Comparison of ENCODE assay signal across 20 cellular contexts in the genomic region with DNA sequence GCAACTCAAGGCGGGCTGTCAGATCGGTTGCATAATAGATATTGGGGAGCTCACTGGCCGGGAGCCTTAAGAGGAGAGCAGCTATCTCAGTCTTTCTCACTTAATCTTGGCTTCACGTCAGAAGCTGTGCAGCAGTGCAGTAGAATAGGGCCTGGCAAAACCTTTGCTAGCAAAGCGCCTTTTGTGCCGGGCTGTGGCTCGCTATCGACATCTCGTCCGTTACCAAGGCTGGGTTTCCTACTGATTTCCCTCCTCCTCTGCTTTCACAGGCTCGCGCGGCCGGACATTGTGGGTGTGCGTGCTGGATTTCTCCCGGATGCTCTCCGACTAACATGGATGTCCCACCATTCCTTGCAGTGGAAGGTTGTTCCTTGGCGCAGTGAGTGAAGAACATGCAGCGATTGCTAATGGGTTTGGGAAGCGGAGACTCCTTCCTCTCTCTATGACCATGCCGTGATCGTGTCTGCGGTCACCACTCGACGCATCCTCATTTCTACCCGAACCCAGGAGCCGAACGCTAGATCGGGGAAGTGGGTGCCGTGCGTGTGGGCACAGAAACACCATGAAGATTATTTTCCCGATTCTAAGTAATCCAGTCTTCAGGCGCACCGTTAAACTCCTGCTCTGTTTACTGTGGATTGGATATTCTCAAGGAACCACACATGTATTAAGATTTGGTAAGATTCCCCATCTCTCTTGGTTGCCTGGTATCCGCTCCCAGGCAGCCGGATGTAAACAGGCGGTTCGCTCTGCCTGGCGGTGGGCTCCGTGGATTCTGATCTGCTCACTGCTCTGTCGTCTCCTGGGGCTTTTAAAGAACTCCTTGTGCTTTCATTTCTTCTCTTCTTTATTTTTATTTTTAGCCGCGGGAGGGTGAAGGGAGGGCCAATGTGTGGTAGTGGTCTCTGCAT. TPM values are rescaled to one million over a fixed set of nuclear protein-coding genes. Genes with fewer than 3 reads are reported as not detected.
A peak's percentile ranks its signal among the peaks of the same experiment; 100 is the strongest.
DNase-seq lines count a peak whose midpoint lies in the region; TF ChIP-seq lines count a peak whose summit lies in the region.
"Had no signal": no experiment of that assay in that cellular context is flagged by ENCODE, and none has a peak within 500 bp of the region (broad histone marks: within the 10 kb centered on the region; RNA-seq: fewer than 3 reads in every experiment).

No MANE protein-coding gene starts in this region.

- peaks cover 21% of the 10 kb centered on the region for H3K4me1 ChIP-seq in mesenchymal stem cell (ENCODE audit: control insufficient read depth, insufficient read depth, low read depth, low read length)
- H3K4me1 ChIP-seq: upper lobe of right lung had no signal

- no peak overlapping the region for H2BK15ac ChIP-seq in mesenchymal stem cell (ENCODE audit: low read depth, poor library complexity, severe bottlenecking)

- H3K79me1 ChIP-seq in mesenchymal stem cell (replicated peaks; ENCODE audit: low read length, poor library complexity, severe bottlenecking) = no peaks in the 10 kb centered on the region

- H3K36me3 ChIP-seq in mesenchymal stem cell (ENCODE audit: control insufficient read depth in 1 of 2, insufficient read depth in 2 of 2, low read depth in 1 of 2, low read length in 2 of 2) = no peaks in the 10 kb centered on the region
- H3K36me3 ChIP-seq: upper lobe of right lung had no signal

- no peak for DNase-seq in T-helper 2 cell treated with Interferon-gamma antibody and Interleukin-4, amounts not matched to agents 5 μg/mL and 100 μg/mL, for 36 hours (ENCODE audit: low spot score)
- DNase-seq in T-helper 2 cell = no peak
- no peak for DNase-seq in choroid plexus epithelial cell (ENCODE audit: low read depth)
- DNase-seq in mesenchymal stem cell = no peak
- peak; percentile 59 for DNase-seq in superior temporal gyrus (ENCODE audit: extremely low spot score)
- DNase-seq in activated T-cell treated with anti-CD3 and anti-CD28 coated beads for 4 hours = no peak
- DNase-seq in NCI-H526 (lab: John Stamatoyannopoulos, UW) = no peak
- DNase-seq in activated CD4-positive, alpha-beta T cell treated with anti-CD3 and anti-CD28 coated beads, Interleukin-2, amount 10 ng/mL, durations not matched to agents 7 days and 5 days = no peak
- DNase-seq: 8988T; activated CD4-positive, alpha-beta T cell treated with anti-CD3 and anti-CD28 coated beads for 48 hours; activated T-cell treated with anti-CD3 and anti-CD28 coated beads, Interleukin-2, amount 50 U/mL, for 1 hour; CD4-positive, alpha-beta memory T cell; effector memory CD4-positive, alpha-beta T cell; EL; foreskin melanocyte; left cardiac atrium; NCI-H2171; NK-92 treated with Interleukin-12 subunit alpha and Interleukin-12 subunit beta, amount 100 ng/mL, for 24 hours; stimulated activated CD4-positive, alpha-beta T cell treated with anti-CD3 and anti-CD28 coated beads, Interleukin-4, amount 100 ng/mL, for 24 hours; upper lobe of right lung had no signal

- no peak overlapping the region for H2BK120ac ChIP-seq in mesenchymal stem cell (ENCODE audit: low read depth, low read length)

- no peaks in the 10 kb centered on the region for H3K36me3 Mint-ChIP-seq in T-helper 2 cell treated with Interferon-gamma antibody and Interleukin-4, amounts not matched to agents 5 μg/mL and 100 μg/mL, for 36 hours (ENCODE audit: low read depth)
- peaks cover 3% of the 10 kb centered on the region for H3K36me3 Mint-ChIP-seq in activated CD4-positive, alpha-beta T cell treated with anti-CD3 and anti-CD28 coated beads, Interleukin-2, amount 10 ng/mL, durations not matched to agents 7 days and 5 days (ENCODE audit: low read depth)
- H3K36me3 Mint-ChIP-seq: CD4-positive, alpha-beta memory T cell had no signal

- H3K4me3 Mint-ChIP-seq in T-helper 2 cell treated with Interferon-gamma antibody and Interleukin-4, amounts not matched to agents 5 μg/mL and 100 μg/mL, for 36 hours = no peak overlapping the region
- no peak overlapping the region for H3K4me3 Mint-ChIP-seq in activated CD4-positive, alpha-beta T cell treated with anti-CD3 and anti-CD28 coated beads, Interleukin-2, amount 10 ng/mL, durations not matched to agents 7 days and 5 days

- no peak overlapping the region for H3K4ac ChIP-seq in mesenchymal stem cell (ENCODE audit: low read depth in 1 of 2, low read length in 2 of 2)

- H3K27me3 ChIP-seq in mesenchymal stem cell (ENCODE audit: control insufficient read depth in 1 of 2, insufficient read depth in 1 of 2, low read length in 2 of 2) = peaks cover 57 to 76% of the 10 kb centered on the region in 2 experiments

- peaks cover 65% of the 10 kb centered on the region for H3K27me3 Mint-ChIP-seq in T-helper 2 cell treated with Interferon-gamma antibody and Interleukin-4, amounts not matched to agents 5 μg/mL and 100 μg/mL, for 36 hours (ENCODE audit: low read depth)
- peaks cover 64% of the 10 kb centered on the region for H3K27me3 Mint-ChIP-seq in activated CD4-positive, alpha-beta T cell treated with anti-CD3 and anti-CD28 coated beads, Interleukin-2, amount 10 ng/mL, durations not matched to agents 7 days and 5 days

- CTCF ChIA-PET in activated CD4-positive, alpha-beta T cell treated with anti-CD3 and anti-CD28 coated beads, Interleukin-2, amount 10 ng/mL, durations not matched to agents 7 days and 5 days (lab: Charles Lee) = no interaction called here

- H3K4me2 ChIP-seq in mesenchymal stem cell (ENCODE audit: low read length, poor library complexity, severe bottlenecking) = peak overlapping the region; percentile 37

- no peak overlapping the region for H2BK5ac ChIP-seq in mesenchymal stem cell (ENCODE audit: low read depth, low read length, poor library complexity, severe bottlenecking)

- WGBS in mesenchymal stem cell = 8% methylated on average over 41 of the region's 43 CpGs

- H2BK12ac ChIP-seq in mesenchymal stem cell (ENCODE audit: low read length in 2 of 2) = no peak overlapping the region

- POLR2A ChIA-PET in activated CD4-positive, alpha-beta T cell treated with anti-CD3 and anti-CD28 coated beads, Interleukin-2, amount 10 ng/mL, durations not matched to agents 7 days and 5 days (lab: Charles Lee) = no interaction called here

- H3K9me3 ChIP-seq in mesenchymal stem cell (ENCODE audit: control insufficient read depth, low read length) = peaks cover 3% of the 10 kb centered on the region
- H3K9me3 ChIP-seq: upper lobe of right lung had no signal

- no peak overlapping the region for H4K8ac ChIP-seq in mesenchymal stem cell (ENCODE audit: low read length)

- no peak overlapping the region for H3K18ac ChIP-seq in mesenchymal stem cell (ENCODE audit: low read depth in 1 of 2, low read length in 2 of 2)

- no peak overlapping the region for H3K9ac ChIP-seq in mesenchymal stem cell (ENCODE audit: low read length)

- H3K27ac Mint-ChIP-seq in T-helper 2 cell treated with Interferon-gamma antibody and Interleukin-4, amounts not matched to agents 5 μg/mL and 100 μg/mL, for 36 hours = peak overlapping the region; percentile 31
- H3K27ac Mint-ChIP-seq in activated CD4-positive, alpha-beta T cell treated with anti-CD3 and anti-CD28 coated beads, Interleukin-2, amount 10 ng/mL, durations not matched to agents 7 days and 5 days = no peak overlapping the region
- H3K27ac Mint-ChIP-seq: CD4-positive, alpha-beta memory T cell had no signal

- no peak overlapping the region for H3K23ac ChIP-seq in mesenchymal stem cell (ENCODE audit: low read length in 2 of 2)

- no peak overlapping the region for H3K27ac ChIP-seq in mesenchymal stem cell (ENCODE audit: low read length, poor library complexity, severe bottlenecking)
- H3K27ac ChIP-seq: upper lobe of right lung had no signal

- H3K9me3 Mint-ChIP-seq in T-helper 2 cell treated with Interferon-gamma antibody and Interleukin-4, amounts not matched to agents 5 μg/mL and 100 μg/mL, for 36 hours = peaks cover 4% of the 10 kb centered on the region
- H3K9me3 Mint-ChIP-seq in activated CD4-positive, alpha-beta T cell treated with anti-CD3 and anti-CD28 coated beads, Interleukin-2, amount 10 ng/mL, durations not matched to agents 7 days and 5 days = no peaks in the 10 kb centered on the region

- H4K91ac ChIP-seq in mesenchymal stem cell (ENCODE audit: low read length) = no peak overlapping the region

- H3K4me3 ChIP-seq in choroid plexus epithelial cell (ENCODE audit: low read depth, low read length) = peak overlapping the region; percentile 47
- H3K4me3 ChIP-seq in mesenchymal stem cell (ENCODE audit: insufficient read depth in 1 of 2, low read depth in 1 of 2, low read length in 2 of 2) = peak overlapping the region in 1 of 2 experiments; percentile 42
- H3K4me3 ChIP-seq: upper lobe of right lung had no signal

- H3K4me1 Mint-ChIP-seq in T-helper 2 cell treated with Interferon-gamma antibody and Interleukin-4, amounts not matched to agents 5 μg/mL and 100 μg/mL, for 36 hours (ENCODE audit: low read depth) = no peaks in the 10 kb centered on the region
- no peaks in the 10 kb centered on the region for H3K4me1 Mint-ChIP-seq in activated CD4-positive, alpha-beta T cell treated with anti-CD3 and anti-CD28 coated beads, Interleukin-2, amount 10 ng/mL, durations not matched to agents 7 days and 5 days

- no peak for TF ChIP-seq CTCF in choroid plexus epithelial cell (conservative IDR thresholded peaks at IDR 0.05; ENCODE audit: low read depth, low read length)

- no peak overlapping the region for H2AK5ac ChIP-seq in mesenchymal stem cell (ENCODE audit: low read length, severe bottlenecking)

- H2AFZ ChIP-seq in mesenchymal stem cell (ENCODE audit: low read depth, low read length) = no peak overlapping the region

- no peak overlapping the region for H3K14ac ChIP-seq in mesenchymal stem cell (ENCODE audit: low read length in 2 of 2)

RNA-seq across cellular contexts. Expression of a gene that starts 5.5 kb away (rescaled TPM):
- polyA plus RNA-seq in mesenchymal stem cell (2013, experiment 1 of 2) = 1.6 TPM
- 1.6 TPM for polyA plus RNA-seq in mesenchymal stem cell (2013, experiment 2 of 2)
- total RNA-seq in activated CD4-positive, alpha-beta T cell treated with anti-CD3 and anti-CD28 coated beads, Interleukin-2, amount 10 ng/mL, durations not matched to agents 7 days and 5 days = not detected
- total RNA-seq: CD4-positive, alpha-beta memory T cell had no signal
- polyA plus RNA-seq: CD4-positive, alpha-beta memory T cell had no signal
